ENCODE assay signal across 16 cellular contexts in genomic region chr10:123800299-123800698, GRCh38.
DNase-seq lines count a peak whose midpoint lies in the region; ATAC-seq, FAIRE-seq and TF ChIP-seq lines count a peak whose summit lies in the region.
"Had no signal": no experiment of that assay in that cellular context is flagged by ENCODE, and none has a peak within 500 bp of the region (broad histone marks: within the 10 kb centered on the region; RNA-seq: fewer than 3 reads in every experiment).

No MANE protein-coding gene starts in this region.

- TF ChIP-seq CTCF in thoracic aorta (IDR thresholded peaks at IDR 0.05): no peak

- H3K27me3 ChIP-seq in HUES48 (ENCODE audit: control insufficient read depth, insufficient read depth, low read length) (no peaks in the 10 kb centered on the region), thoracic aorta (replicated peaks; ENCODE audit: insufficient read depth) (no peaks in the 10 kb centered on the region)

- H3K36me3 ChIP-seq in HUES48 (ENCODE audit: control insufficient read depth, insufficient read depth, low read length): no peaks in the 10 kb centered on the region
- H3K36me3 ChIP-seq in thoracic aorta: peaks cover 11% of the 10 kb centered on the region

- H3K4me3 ChIP-seq in HUES48 (ENCODE audit: low read depth, low read length): no peak overlapping the region
- H3K4me3 ChIP-seq in thoracic aorta: peak overlapping the region; percentile 23

- H3K27ac ChIP-seq in HUES48 (ENCODE audit: low read depth, low read length): peak overlapping the region; percentile 29
- peak overlapping the region; percentile 87 to 89 for H3K27ac ChIP-seq in thoracic aorta
- H3K27ac ChIP-seq: HL-60, KMS-11 had no signal

- H3K9me3 ChIP-seq in HUES48 (ENCODE audit: control insufficient read depth, insufficient read depth, low read length): no peaks in the 10 kb centered on the region
- no peaks in the 10 kb centered on the region for H3K9me3 ChIP-seq in thoracic aorta

- DNase-seq in dedifferentiated amniotic fluid mesenchymal stem cell (ENCODE audit: extremely low spot score): peak; percentile 45
- peak; percentile 20 for DNase-seq in kidney tubule cell (ENCODE audit: low spot score)
- DNase-seq in thoracic aorta (ENCODE audit: low spot score): peak; percentile 6
- no peak for DNase-seq in GM12892 (ENCODE audit: insufficient read length)
- DNase-seq in GM19238 (ENCODE audit: insufficient read length, low spot score): no peak
- DNase-seq in NCI-H2227 treated with DMSO at 0.1 percent for 48 hours (lab: John Stamatoyannopoulos, UW): no peak
- DNase-seq: activated CD4-positive, alpha-beta T cell treated with anti-CD3 and anti-CD28 coated beads, Interleukin-2, amount 50 U/mL, for 1 hour; activated T-cell treated with anti-CD3 and anti-CD28 coated beads, Interleukin-2, amount 50 U/mL, for 24 hours; DND-41; hypothalamus; NCI-H1436; stimulated activated naive CD4-positive, alpha-beta T cell had no signal

- H3K9ac ChIP-seq in HUES48 (ENCODE audit: low read depth, low read length): no peak overlapping the region
- H3K9ac ChIP-seq: KMS-11 had no signal

- no peak for TF ChIP-seq POLR2A in GM12892 (IDR thresholded peaks at IDR 0.05; ENCODE audit: low read depth, low read length)

- peak; percentile 45 for ATAC-seq in thoracic aorta (ENCODE audit: insufficient number of reproducible peaks, low FRiP score, low read depth)
- ATAC-seq: esophagus mucosa had no signal

- H3K4me1 ChIP-seq in HUES48 (ENCODE audit: control insufficient read depth, insufficient read depth, low read length): peaks cover 23% of the 10 kb centered on the region
- H3K4me1 ChIP-seq in thoracic aorta (ENCODE audit: control insufficient read depth in 1 of 2, low read depth in 2 of 2): peaks cover 10 to 36% of the 10 kb centered on the region in 2 donors

- FAIRE-seq in GM12892 (lab: Jason Lieb, UNC): no peak

Comparison
In these comparisons a context has a peak if more than half of its experiments do, and no peak if none do; other contexts are left out.
1. DNase-seq: peak in dedifferentiated amniotic fluid mesenchymal stem cell (single experiment), kidney tubule cell (single experiment) and thoracic aorta (single experiment); none in GM12892 (single experiment), GM19238 (single experiment) and NCI-H2227 treated with DMSO at 0.1 percent for 48 hours (single experiment).